In the genomic region with DNA sequence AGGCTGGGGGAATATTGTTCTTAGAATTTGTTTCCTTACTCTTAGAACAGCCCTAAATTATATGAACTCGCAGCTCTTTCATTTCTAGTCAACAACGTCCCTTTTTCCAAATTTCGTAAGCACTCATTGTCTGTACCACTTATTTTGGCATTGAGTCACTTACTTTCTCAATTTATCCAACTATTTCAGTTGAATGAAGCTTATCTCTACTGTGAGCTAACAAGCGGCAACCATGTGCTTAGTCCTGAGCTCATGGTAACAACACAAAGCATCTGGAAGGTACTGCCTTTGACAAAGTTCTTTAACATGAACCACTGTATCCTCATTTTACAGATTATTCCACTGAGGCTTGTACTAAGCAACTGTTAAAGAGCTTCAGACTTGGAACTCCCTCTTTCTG, we compare ENCODE assay signal across 2 cellular contexts.
TF ChIP-seq lines count a peak whose summit lies in the region.

No MANE protein-coding gene starts in this region.

TF ChIP-seq in SK-N-SH, 30 proteins besides CTCF, POLR2A, EP300 and RAD21 (continued from another document):
- TF ChIP-seq JUND (IDR thresholded peaks at IDR 0.05) (no peak), NRF1 (IDR thresholded peaks at IDR 0.05; ENCODE audit: low read depth, low read length) (no peak)
TF ChIP-seq in SK-N-SH: peak in this region for 0.

TF ChIP-seq in SK-N-SH treated with all-trans-retinoic acid at 6 μM for 48 hours, 23 proteins besides CTCF, POLR2A, EP300 and RAD21 (continued from another document):
- TF ChIP-seq, protein P1, sequence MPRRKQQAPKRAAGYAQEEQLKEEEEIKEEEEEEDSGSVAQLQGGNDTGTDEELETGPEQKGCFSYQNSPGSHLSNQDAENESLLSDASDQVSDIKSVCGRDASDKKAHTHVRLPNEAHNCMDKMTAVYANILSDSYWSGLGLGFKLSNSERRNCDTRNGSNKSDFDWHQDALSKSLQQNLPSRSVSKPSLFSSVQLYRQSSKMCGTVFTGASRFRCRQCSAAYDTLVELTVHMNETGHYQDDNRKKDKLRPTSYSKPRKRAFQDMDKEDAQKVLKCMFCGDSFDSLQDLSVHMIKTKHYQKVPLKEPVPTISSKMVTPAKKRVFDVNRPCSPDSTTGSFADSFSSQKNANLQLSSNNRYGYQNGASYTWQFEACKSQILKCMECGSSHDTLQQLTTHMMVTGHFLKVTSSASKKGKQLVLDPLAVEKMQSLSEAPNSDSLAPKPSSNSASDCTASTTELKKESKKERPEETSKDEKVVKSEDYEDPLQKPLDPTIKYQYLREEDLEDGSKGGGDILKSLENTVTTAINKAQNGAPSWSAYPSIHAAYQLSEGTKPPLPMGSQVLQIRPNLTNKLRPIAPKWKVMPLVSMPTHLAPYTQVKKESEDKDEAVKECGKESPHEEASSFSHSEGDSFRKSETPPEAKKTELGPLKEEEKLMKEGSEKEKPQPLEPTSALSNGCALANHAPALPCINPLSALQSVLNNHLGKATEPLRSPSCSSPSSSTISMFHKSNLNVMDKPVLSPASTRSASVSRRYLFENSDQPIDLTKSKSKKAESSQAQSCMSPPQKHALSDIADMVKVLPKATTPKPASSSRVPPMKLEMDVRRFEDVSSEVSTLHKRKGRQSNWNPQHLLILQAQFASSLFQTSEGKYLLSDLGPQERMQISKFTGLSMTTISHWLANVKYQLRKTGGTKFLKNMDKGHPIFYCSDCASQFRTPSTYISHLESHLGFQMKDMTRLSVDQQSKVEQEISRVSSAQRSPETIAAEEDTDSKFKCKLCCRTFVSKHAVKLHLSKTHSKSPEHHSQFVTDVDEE (CRISPR knock-in tag; IDR thresholded peaks at IDR 0.05) = no peak
